ENCODE assay signal across 2 cellular contexts in the genomic region with DNA sequence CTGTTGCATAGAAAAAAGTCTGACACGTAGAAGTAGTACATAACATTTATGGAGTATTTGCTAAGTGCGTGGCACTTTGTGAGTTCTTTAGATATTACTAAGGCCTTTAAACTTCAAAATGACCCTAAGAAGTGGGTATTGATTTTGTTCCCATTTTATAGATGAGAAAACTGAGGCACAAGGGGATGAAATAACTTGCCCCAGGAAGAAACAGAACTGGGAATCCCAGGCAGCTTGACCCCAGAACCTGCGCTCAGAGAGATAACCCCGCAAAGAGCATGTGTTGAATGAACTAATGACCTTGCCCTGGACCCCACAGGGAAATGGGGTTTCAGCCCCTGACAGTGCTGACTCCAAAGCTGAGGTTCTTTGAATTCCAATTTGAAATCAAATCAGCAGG.
TF ChIP-seq lines count a peak whose summit lies in the region.

No MANE protein-coding gene starts in this region.

TF ChIP-seq in HepG2, 621 proteins besides CTCF, POLR2A, EP300 and RAD21:
- TF ChIP-seq SKI (IDR thresholded peaks at IDR 0.05; ENCODE audit: partially characterized antibody) (no peak), NFE2 (CRISPR knock-in tag; IDR thresholded peaks at IDR 0.05) (no peak), ZNF629 (CRISPR knock-in tag; conservative IDR thresholded peaks at IDR 0.05) (0 out of 2 replicates have a peak, but pooled peaks have one; percentile 38)

TF ChIP-seq in HEK293T, 16 proteins besides CTCF, POLR2A, EP300 and RAD21:
- TF ChIP-seq CTBP1 (IDR thresholded peaks at IDR 0.05; ENCODE audit: borderline replicate concordance) (no peak), HDGF (IDR thresholded peaks at IDR 0.05; ENCODE audit: borderline replicate concordance) (no peak), SUZ12 (IDR thresholded peaks at IDR 0.05) (no peak)
- TF ChIP-seq, protein P1, sequence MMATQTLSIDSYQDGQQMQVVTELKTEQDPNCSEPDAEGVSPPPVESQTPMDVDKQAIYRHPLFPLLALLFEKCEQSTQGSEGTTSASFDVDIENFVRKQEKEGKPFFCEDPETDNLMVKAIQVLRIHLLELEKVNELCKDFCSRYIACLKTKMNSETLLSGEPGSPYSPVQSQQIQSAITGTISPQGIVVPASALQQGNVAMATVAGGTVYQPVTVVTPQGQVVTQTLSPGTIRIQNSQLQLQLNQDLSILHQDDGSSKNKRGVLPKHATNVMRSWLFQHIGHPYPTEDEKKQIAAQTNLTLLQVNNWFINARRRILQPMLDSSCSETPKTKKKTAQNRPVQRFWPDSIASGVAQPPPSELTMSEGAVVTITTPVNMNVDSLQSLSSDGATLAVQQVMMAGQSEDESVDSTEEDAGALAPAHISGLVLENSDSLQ (IDR thresholded peaks at IDR 0.05): no peak
